16 cellular contexts compared by ENCODE assay signal in genomic region chr7:100154651-100155491, GRCh38. TPM values are rescaled to one million over a fixed set of nuclear protein-coding genes. Genes with fewer than 3 reads are reported as not detected.
DNase-seq lines count a peak whose midpoint lies in the region; ATAC-seq and TF ChIP-seq lines count a peak whose summit lies in the region.
"Had no signal": no experiment of that assay in that cellular context is flagged by ENCODE, and none has a peak within 500 bp of the region (broad histone marks: within the 10 kb centered on the region; RNA-seq: fewer than 3 reads in every experiment).

No MANE protein-coding gene starts in this region.

- H3K4ac ChIP-seq in mesendoderm (ENCODE audit: low read depth, low read length) = no peak overlapping the region

- CTCF ChIA-PET in RWPE1 (lab: Yijun Ruan, JAX) = interaction anchor here (0.6 to 1.1 kb wide), 4 partner anchors 22 to 989 kb away, joined by 3 to 7 read pairs (median 3); no protein-coding TSS in a partner anchor

- H3K9ac ChIP-seq in mesendoderm (ENCODE audit: low read length) = peak overlapping the region; percentile 8

- in situ Hi-C loops in gastrocnemius medialis (cut with MboI; ENCODE audit: low sequenced_read_pairs in 4 of 4) = loop anchor here in 1 of 4 donors (25.0 kb wide), 1 partner anchor 182 kb away; no protein-coding TSS in a partner anchor

- intact Hi-C loops in gastrocnemius medialis (cut with DNase I; ENCODE audit: low total_unique reads) = no loop called here

- H3K27ac ChIP-seq in DOHH2 (ENCODE audit: low read depth, low read length) = peak overlapping the region; percentile 13; the same call in 1 of the 2 replicates
- H3K27ac ChIP-seq in RWPE1 = peak overlapping the region; percentile 93
- H3K27ac ChIP-seq in mesendoderm (ENCODE audit: low read depth, low read length) = peak overlapping the region; percentile 33
- no peak overlapping the region for H3K27ac ChIP-seq in gastrocnemius medialis

- peaks cover 80% of the 10 kb centered on the region for H3K4me1 ChIP-seq in DOHH2 (ENCODE audit: control insufficient read depth, low read length)
- H3K4me1 ChIP-seq in mesendoderm (ENCODE audit: control insufficient read depth, low read depth, low read length) = peaks cover 12% of the 10 kb centered on the region
- H3K4me1 ChIP-seq in gastrocnemius medialis = peaks cover 10 to 21% of the 10 kb centered on the region in 2 donors

- H3K36me3 ChIP-seq in DOHH2 (ENCODE audit: control insufficient read depth, low read length) (peaks cover 82% of the 10 kb centered on the region), mesendoderm (ENCODE audit: control insufficient read depth, insufficient read depth, low read length) (peaks cover 11% of the 10 kb centered on the region), gastrocnemius medialis (peaks cover 0 to 40% of the 10 kb centered on the region in 2 donors)

- H3K9me3 ChIP-seq in DOHH2 (ENCODE audit: control insufficient read depth, insufficient read depth, low read length) = no peaks in the 10 kb centered on the region
- H3K9me3 ChIP-seq in gastrocnemius medialis = no peaks in the 10 kb centered on the region
- H3K9me3 ChIP-seq: left lung, MG63 had no signal

- H3K18ac ChIP-seq in mesendoderm (ENCODE audit: low read length) = no peak overlapping the region

- TF ChIP-seq CTCF in DOHH2 (IDR thresholded peaks at IDR 0.05; ENCODE audit: low read depth, low read length, poor library complexity, severe bottlenecking) (no peak), RWPE1 (conservative IDR thresholded peaks at IDR 0.05; ENCODE audit: low read depth) (no peak), gastrocnemius medialis (IDR thresholded peaks at IDR 0.05 in 4 of 5, conservative IDR thresholded peaks at IDR 0.05 in 1 of 5) (no peak)

- no peak for TF ChIP-seq POLR2A in gastrocnemius medialis (IDR thresholded peaks at IDR 0.05)

- H3K23ac ChIP-seq in mesendoderm (ENCODE audit: low read length) = no peak overlapping the region

- H4K5ac ChIP-seq in mesendoderm (ENCODE audit: low read length) = no peak overlapping the region

- no peaks in the 10 kb centered on the region for H3K9me2 ChIP-seq in DOHH2 (replicated peaks; ENCODE audit: control insufficient read depth, low read length)

- no CpG with 5 or more reads among the region's 30 CpGs for WGBS in mesendoderm (ENCODE audit: extremely low coverage, insufficient coverage, low lambda C conversion rate)

- H3K4me3 ChIP-seq in DOHH2 (ENCODE audit: low read length) (no peak overlapping the region), mesendoderm (ENCODE audit: low read length) (no peak overlapping the region), gastrocnemius medialis (no peak overlapping the region)
- H3K4me3 ChIP-seq: left lung, MG63 had no signal

- H3F3A ChIP-seq in DOHH2 (ENCODE audit: control insufficient read depth, insufficient read depth) = peaks cover 39% of the 10 kb centered on the region

- peaks cover 17% of the 10 kb centered on the region for H3K79me1 ChIP-seq in mesendoderm (ENCODE audit: low read length)

- H4K20me1 ChIP-seq in DOHH2 (ENCODE audit: control insufficient read depth, insufficient read depth, low read depth, low read length) = peaks cover 8% of the 10 kb centered on the region; the same call in 1 of the 2 replicates

- no peak overlapping the region for H2AK5ac ChIP-seq in mesendoderm (ENCODE audit: low read length)

- H4K8ac ChIP-seq in mesendoderm (ENCODE audit: low read depth, low read length) = no peak overlapping the region

- H3K56ac ChIP-seq in mesendoderm (ENCODE audit: low read length) = no peak overlapping the region

- H3K27me3 ChIP-seq in DOHH2 (ENCODE audit: control insufficient read depth, low read length) = no peaks in the 10 kb centered on the region
- H3K27me3 ChIP-seq in mesendoderm (ENCODE audit: insufficient read depth, low read length, poor library complexity) = no peaks in the 10 kb centered on the region
- no peaks in the 10 kb centered on the region for H3K27me3 ChIP-seq in gastrocnemius medialis
- H3K27me3 ChIP-seq: left lung, MG63 had no signal

- DNase-seq in AG20443 (ENCODE audit: low spot score) = peak; percentile 10
- no peak for DNase-seq in RWPE1 (ENCODE audit: low spot score)
- peak; percentile 77 for DNase-seq in mesendoderm
- DNase-seq in left lobe of liver (ENCODE audit: low spot score) = no peak
- DNase-seq in gastrocnemius medialis = no peak
- no peak for DNase-seq in middle frontal gyrus (ENCODE audit: extremely low spot score, low spot score)
- DNase-seq: activated CD4-positive, alpha-beta T cell treated with anti-CD3 and anti-CD28 coated beads, Interleukin-2, amount 50 U/mL, for 4 hours; activated naive CD8-positive, alpha-beta T cell treated with anti-CD3 and anti-CD28 coated beads, Interleukin-2, amount 50 U/mL, for 24 hours; activated T-cell treated with anti-CD3 and anti-CD28 coated beads, Interleukin-2, amount 50 U/mL, for 72 hours; erythroblast; left lung; MG63; NCI-H146; stimulated activated CD4-positive, alpha-beta T cell treated with anti-CD3 and anti-CD28 coated beads, Interleukin-4, amount 100 ng/mL, for 1 hour had no signal

- no peak overlapping the region for H2BK120ac ChIP-seq in mesendoderm (ENCODE audit: low read depth, low read length)

- POLR2A ChIA-PET in RWPE1 (lab: Yijun Ruan, JAX; ENCODE audit: low non-redundant PET) = interaction anchor here (0.6 to 1.4 kb wide), 2 partner anchors 62 to 273 kb away, joined by 3 to 4 read pairs; partner anchors contain the start of gene ZCWPW1

- no peak for ATAC-seq in left lobe of liver
- ATAC-seq in HG03039 (IDR thresholded peaks at IDR 0.05; ENCODE audit: unreplicated experiment) = no peak
- no peak for ATAC-seq in gastrocnemius medialis
- ATAC-seq: activated naive CD8-positive, alpha-beta T cell treated with anti-CD3 and anti-CD28 coated beads, Interleukin-2, amount 50 U/mL, for 24 hours; activated T-cell treated with anti-CD3 and anti-CD28 coated beads, Interleukin-2, amount 50 U/mL, for 72 hours; left lung had no signal

- H3K4me2 ChIP-seq in DOHH2 (ENCODE audit: low read length) (0 out of 2 replicates have a peak overlapping the region, but pooled peaks have one; percentile 56), mesendoderm (ENCODE audit: low read length) (no peak overlapping the region)

- H2BK15ac ChIP-seq in mesendoderm (replicated peaks; ENCODE audit: low read depth) = no peak overlapping the region

- H2BK5ac ChIP-seq in mesendoderm (ENCODE audit: low read length) = no peak overlapping the region

- H3K79me2 ChIP-seq in DOHH2 (ENCODE audit: control insufficient read depth, low read length) (peaks cover 91% of the 10 kb centered on the region), mesendoderm (ENCODE audit: control insufficient read depth, insufficient read depth, low read length) (peaks cover 3% of the 10 kb centered on the region)

RNA-seq across cellular contexts. Expression of gene TRAPPC14, which starts 3.7 kb away (rescaled TPM):
- 10.1 TPM for polyA plus RNA-seq in mesendoderm (2013, experiment 1 of 2)
- polyA plus RNA-seq in mesendoderm (2013, experiment 2 of 2) = 9.8 TPM
- total RNA-seq in left lobe of liver (7.9 TPM), gastrocnemius medialis (1 to 10 TPM; 3.0 to 6.1 (median 4.2) TPM)

RNA-seq across cellular contexts. Expression of gene LAMTOR4, which starts 6.2 kb away (rescaled TPM):
- 102 TPM for polyA plus RNA-seq in mesendoderm (2013, experiment 1 of 2)
- polyA plus RNA-seq in mesendoderm (2013, experiment 2 of 2) = 105 TPM
- total RNA-seq in left lobe of liver (40.9 TPM), gastrocnemius medialis (100 to 1,000 TPM in 3 of 4 donors, 10 to 100 TPM in 1; 97.6 to 141 (median 127) TPM)

RNA-seq across cellular contexts. Expression of gene GAL3ST4, which starts 13.5 kb away (rescaled TPM):
- 2.2 TPM for polyA plus RNA-seq in mesendoderm (2013, experiment 1 of 2)
- 2.2 TPM for polyA plus RNA-seq in mesendoderm (2013, experiment 2 of 2)
- 0.35 TPM for total RNA-seq in left lobe of liver
- total RNA-seq in gastrocnemius medialis = 1 to 10 TPM in 2 of 4 donors, under 1 TPM in 1, not detected in 1; 0.53 to 1.9 (median 1.6) TPM

RNA-seq across cellular contexts. Expression of gene GPC2, which starts 22.3 kb away (rescaled TPM):
- 8.8 TPM for polyA plus RNA-seq in mesendoderm (2013, experiment 1 of 2)
- 8.9 TPM for polyA plus RNA-seq in mesendoderm (2013, experiment 2 of 2)
- total RNA-seq in left lobe of liver (0.18 TPM), gastrocnemius medialis (1 to 10 TPM in 1 of 4 donors, not detected in 3; 4.0 TPM)

RNA-seq across cellular contexts. Expression of gene STAG3, which starts 22.8 kb away (rescaled TPM):
- polyA plus RNA-seq in mesendoderm (2013, experiment 1 of 2) = 1.1 TPM
- polyA plus RNA-seq in mesendoderm (2013, experiment 2 of 2) = 0.67 TPM
- 3.1 TPM for total RNA-seq in left lobe of liver
- 1 to 10 TPM in 1 of 4 donors, under 1 TPM in 1, not detected in 2; 0.13 to 5.5 TPM for total RNA-seq in gastrocnemius medialis

Comparison
In these comparisons a context has a peak if more than half of its experiments do, and no peak if none do; other contexts are left out.
1. DNase-seq: peak in AG20443 (single experiment) and mesendoderm (single experiment); none in RWPE1 (single experiment), left lobe of liver (single experiment), gastrocnemius medialis (0 of 2) and middle frontal gyrus (single experiment).
2. H3K27ac ChIP-seq: peak in DOHH2 (single experiment), RWPE1 (single experiment) and mesendoderm (single experiment); none in gastrocnemius medialis (0 of 4).